In genomic region chr2:43560231-43560547, GRCh38 we compare ENCODE assay signal across 15 cellular contexts.
"Had no signal": no experiment of that assay in that cellular context is flagged by ENCODE, and none has a peak within 500 bp of the region (broad histone marks: within the 10 kb centered on the region; RNA-seq: fewer than 3 reads in every experiment).

No MANE protein-coding gene starts in this region.

- H3K9me3 ChIP-seq: ascending aorta, esophagus muscularis mucosa, neutrophil, tibial nerve, vagina had no signal

- H3K4me1 Mint-ChIP-seq: immature natural killer cell had no signal

- FAIRE-seq: bronchial epithelial cell had no signal

- ATAC-seq: left colon had no signal

- H3K27ac Mint-ChIP-seq: immature natural killer cell had no signal

- H3K4me1 ChIP-seq: ascending aorta, esophagus muscularis mucosa, tibial nerve, vagina had no signal

- H3K4me3 ChIP-seq: ascending aorta, esophagus muscularis mucosa, skin epidermis, tibial nerve, vagina had no signal

- H3K27ac ChIP-seq: ascending aorta, esophagus muscularis mucosa, neutrophil, tibial nerve, vagina had no signal

- H3K27me3 Mint-ChIP-seq: naive B cell had no signal

- H3K9me3 Mint-ChIP-seq: immature natural killer cell, naive B cell had no signal

- H3K27me3 ChIP-seq: ascending aorta, esophagus muscularis mucosa, neutrophil, tibial nerve, vagina had no signal

- H3K4me3 Mint-ChIP-seq: immature natural killer cell, naive B cell had no signal

- DNase-seq: activated CD4-positive, alpha-beta T cell treated with anti-CD3 and anti-CD28 coated beads for 1 hour; glutamatergic neuron; immature natural killer cell; left colon; naive B cell; posterior cingulate gyrus; SW 1271; T1000 had no signal
